ENCODE assay signal across 8 cellular contexts in genomic region chr9:121700165-121700830, GRCh38. TPM values are rescaled to one million over a fixed set of nuclear protein-coding genes. Genes with fewer than 3 reads are reported as not detected.
DNase-seq lines count a peak whose midpoint lies in the region; ATAC-seq and TF ChIP-seq lines count a peak whose summit lies in the region.

No MANE protein-coding gene starts in this region.

- peak; percentile 75 for TF ChIP-seq CTCF in kidney epithelial cell (IDR thresholded peaks at IDR 0.05; ENCODE audit: insufficient read depth, low read length, poor library complexity, severe bottlenecking)

- ATAC-seq in Right ventricle myocardium inferior: peak; percentile 77
- no peak for ATAC-seq in GM19351 (IDR thresholded peaks at IDR 0.05; ENCODE audit: unreplicated experiment)

- H3K27me3 ChIP-seq in kidney epithelial cell (ENCODE audit: control insufficient read depth, insufficient read depth, low read length): peaks cover 4% of the 10 kb centered on the region

- no peaks in the 10 kb centered on the region for H3K36me3 ChIP-seq in kidney epithelial cell (ENCODE audit: control insufficient read depth, insufficient read depth, low read length)

- peak overlapping the region; percentile 40 for H3K4me3 ChIP-seq in kidney epithelial cell (ENCODE audit: low read depth, low read length)

- DNase-seq in Right ventricle myocardium inferior (ENCODE audit: missing footprints): peak; percentile 85
- no peak for DNase-seq in cardiac septum (ENCODE audit: low spot score)
- peak; percentile 29 for DNase-seq in NCI-H345 treated with DMSO at 0.1 percent for 48 hours (lab: John Stamatoyannopoulos, UW; ENCODE audit: unreplicated experiment)
- DNase-seq in T47D (ENCODE audit: low read depth in 1 of 2, low spot score in 1 of 2): peak; percentile 70 to 81
- no peak for DNase-seq in kidney epithelial cell (ENCODE audit: low read depth)
- DNase-seq in stimulated activated CD8-positive, alpha-beta memory T cell treated with anti-CD3 and anti-CD28 coated beads, Interleukin-4, amount 100 ng/mL, for 48 hours: peak; percentile 40
- no peak for DNase-seq in stimulated activated CD4-positive, alpha-beta T cell treated with anti-CD3 and anti-CD28 coated beads, Interleukin-12 subunit alpha, Interleukin-12 subunit beta, amount 100 ng/mL, for 4 hours

- in situ Hi-C loops in T47D (cut with HindIII; ENCODE audit: low pct_unique_long_range_greater_than_20kb, low sequenced_read_pairs): no loop called here

- intact Hi-C loops in Right ventricle myocardium inferior (cut with DNase I): loop anchor here (2.0 to 5.0 kb wide), 3 partner anchors 43 to 292 kb away; partner anchors contain the start of gene DAB2IP
- intact Hi-C loops in cardiac septum (cut with DNase I): no loop called here

RNA-seq across cellular contexts. Expression of gene DAB2IP, which starts 48.9 kb away (rescaled TPM):
- 53.0 TPM for total RNA-seq in Right ventricle myocardium inferior
- total RNA-seq in cardiac septum: 60.3 TPM
- 38.0 and 51.1 TPM in 2 replicates for total RNA-seq in kidney epithelial cell

Comparison
In these comparisons a context has a peak if more than half of its experiments do, and no peak if none do; other contexts are left out.
1. DNase-seq: peak in Right ventricle myocardium inferior (single experiment), NCI-H345 treated with DMSO at 0.1 percent for 48 hours (single experiment), T47D (2 of 2) and stimulated activated CD8-positive, alpha-beta memory T cell treated with anti-CD3 and anti-CD28 coated beads, Interleukin-4, amount 100 ng/mL, for 48 hours (single experiment); none in cardiac septum (single experiment), kidney epithelial cell (single experiment) and stimulated activated CD4-positive, alpha-beta T cell treated with anti-CD3 and anti-CD28 coated beads, Interleukin-12 subunit alpha, Interleukin-12 subunit beta, amount 100 ng/mL, for 4 hours (single experiment).